ENCODE assay signal across 1 cellular context in the genomic region with DNA sequence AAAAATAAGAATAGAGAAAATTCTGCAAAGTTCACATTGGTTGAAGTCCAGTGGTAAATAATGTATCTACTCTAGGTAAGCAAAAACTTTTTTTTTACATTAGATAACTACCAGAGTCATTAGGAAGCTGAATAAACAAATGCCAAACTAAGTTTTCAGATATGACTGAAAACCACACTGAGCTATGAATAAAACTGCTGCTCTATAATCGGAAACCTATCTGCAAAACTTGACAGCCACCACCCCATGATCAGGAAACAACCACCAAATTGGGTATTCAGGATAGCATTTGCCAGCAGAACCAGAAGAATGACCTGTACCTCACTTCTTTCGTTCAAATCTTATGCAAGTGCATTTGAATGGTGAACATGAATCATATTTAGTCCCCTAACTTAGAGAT.
TF ChIP-seq lines count a peak whose summit lies in the region.

No MANE protein-coding gene starts in this region.

TF ChIP-seq in GM12878, 131 proteins besides CTCF, POLR2A, EP300 and RAD21 (continued from another document):
- TF ChIP-seq MEF2A (IDR thresholded peaks at IDR 0.05; ENCODE audit: insufficient read depth, low read depth, low read length), result peak; percentile 74; the same call in 1 of the 2 replicates
- TF ChIP-seq NFIC (IDR thresholded peaks at IDR 0.05; ENCODE audit: low read depth, low read length), result peak; percentile 68
- peak; percentile 83 for TF ChIP-seq RUNX3 (IDR thresholded peaks at IDR 0.05; ENCODE audit: low read length)
- TF ChIP-seq CHD2 (IDR thresholded peaks at IDR 0.05; ENCODE audit: borderline replicate concordance, low read depth, low read length), result no peak
